Comparison of ENCODE assay signal across 9 cellular contexts in genomic region chr21:45319461-45320211, GRCh38. TPM values are rescaled to one million over a fixed set of nuclear protein-coding genes. Genes with fewer than 3 reads are reported as not detected.
DNase-seq lines count a peak whose midpoint lies in the region; ATAC-seq and TF ChIP-seq lines count a peak whose summit lies in the region.
"Had no signal": no experiment of that assay in that cellular context is flagged by ENCODE, and none has a peak within 500 bp of the region (broad histone marks: within the 10 kb centered on the region; RNA-seq: fewer than 3 reads in every experiment).

No MANE protein-coding gene starts in this region.

- H3K9me3 Mint-ChIP-seq in glutamatergic neuron (ENCODE audit: unreplicated experiment) = peaks cover 4% of the 10 kb centered on the region

- peaks cover 2% of the 10 kb centered on the region for H3K27me3 Mint-ChIP-seq in glutamatergic neuron (ENCODE audit: unreplicated experiment)

- WGBS in thymus = 56% methylated on average over 23 of the region's 23 CpGs

- H3K27ac Mint-ChIP-seq in glutamatergic neuron (ENCODE audit: unreplicated experiment) = no peak overlapping the region

- H3K9me3 ChIP-seq in HUES6 (ENCODE audit: control insufficient read depth, insufficient read depth, low read depth, low read length) (no peaks in the 10 kb centered on the region), lower lobe of right lung (no peaks in the 10 kb centered on the region), thymus (ENCODE audit: control insufficient read depth) (no peaks in the 10 kb centered on the region)

- peak overlapping the region; percentile 53 for H3K9ac ChIP-seq in HUES6 (ENCODE audit: low read length)

- no peak overlapping the region for H3K4me3 Mint-ChIP-seq in glutamatergic neuron (ENCODE audit: unreplicated experiment)

- H3K36me3 ChIP-seq in HUES6 (ENCODE audit: control insufficient read depth, insufficient read depth, low read length) (no peaks in the 10 kb centered on the region), lower lobe of right lung (no peaks in the 10 kb centered on the region), thymus (ENCODE audit: control insufficient read depth, insufficient read depth) (no peaks in the 10 kb centered on the region)

- H3K4me1 ChIP-seq in HUES6 (ENCODE audit: control insufficient read depth, insufficient read depth, low read length) (peaks cover 43% of the 10 kb centered on the region), lower lobe of right lung (peaks cover 55% of the 10 kb centered on the region), thymus (ENCODE audit: control insufficient read depth, insufficient read depth, low read length) (no peaks in the 10 kb centered on the region)

- DNase-seq in lower lobe of right lung (no peak), occipital lobe (lab: John Stamatoyannopoulos, UW) (no peak), glutamatergic neuron (no peak), NCI-H524 treated with DMSO at 0.1 percent for 48 hours (lab: John Stamatoyannopoulos, UW) (no peak), G401 (ENCODE audit: low spot score) (no peak)
- DNase-seq: SW 1271 had no signal

- H3K27me3 ChIP-seq in HUES6 (ENCODE audit: control insufficient read depth, insufficient read depth, low read length) (no peaks in the 10 kb centered on the region), lower lobe of right lung (ENCODE audit: low read depth) (no peaks in the 10 kb centered on the region), thymus (ENCODE audit: control insufficient read depth, insufficient read depth) (no peaks in the 10 kb centered on the region)

- peaks cover 2% of the 10 kb centered on the region for H3K36me3 Mint-ChIP-seq in glutamatergic neuron (ENCODE audit: unreplicated experiment)

- no peak for TF ChIP-seq CTCF in lower lobe of right lung (IDR thresholded peaks at IDR 0.05)
- TF ChIP-seq CTCF in glutamatergic neuron (IDR thresholded peaks at IDR 0.05; ENCODE audit: partially characterized antibody, unreplicated experiment) = no peak

- peak; percentile 46 to 57 for ATAC-seq in lower lobe of right lung

- H3K27ac ChIP-seq in HUES6 (ENCODE audit: low read depth, low read length) = peak overlapping the region; percentile 75; the same call in 1 of the 2 replicates
- H3K27ac ChIP-seq in cingulate gyrus (ENCODE audit: low read depth, low read length) = peak overlapping the region; percentile 72
- H3K27ac ChIP-seq in lower lobe of right lung = peak overlapping the region; percentile 86
- H3K27ac ChIP-seq in thymus (ENCODE audit: low read depth) = peak overlapping the region; percentile 21

- in situ Hi-C loops in G401 (cut with HindIII; ENCODE audit: low sequenced_read_pairs) = no loop called here

- H3K4me1 Mint-ChIP-seq in glutamatergic neuron (ENCODE audit: low read depth, unreplicated experiment) = peaks cover 7% of the 10 kb centered on the region

- intact Hi-C loops in lower lobe of right lung (cut with DNase I) = no loop called here

- H3K4me3 ChIP-seq in HUES6 (ENCODE audit: low read depth, low read length) = no peak overlapping the region
- H3K4me3 ChIP-seq in lower lobe of right lung = no peak overlapping the region
- no peak overlapping the region for H3K4me3 ChIP-seq in thymus (ENCODE audit: low read length)

RNA-seq across cellular contexts. Expression of gene POFUT2, which starts 31.9 kb away (rescaled TPM):
- total RNA-seq in lower lobe of right lung = 29.1 TPM
- polyA plus RNA-seq in thymus = 31.9 TPM
- 9.8 TPM for total RNA-seq in occipital lobe
- 31.9 TPM for total RNA-seq in glutamatergic neuron (ENCODE audit: unreplicated experiment)
- 12.6 and 25.5 TPM in 2 replicates for total RNA-seq in G401 (2014; rRNA removed; shearing (Covaris generic))

Comparison
In these comparisons a context has a peak if more than half of its experiments do, and no peak if none do; other contexts are left out.
1. H3K27ac ChIP-seq: peak in every context shown above with its lines; median percentile 86 in lower lobe of right lung; 75 in HUES6; 72 in cingulate gyrus; 21 in thymus.